ENCODE assay signal across 10 cellular contexts in genomic region chr13:27967736-27968315, GRCh38. TPM values are rescaled to one million over a fixed set of nuclear protein-coding genes. Genes with fewer than 3 reads are reported as not detected.
DNase-seq lines count a peak whose midpoint lies in the region; ATAC-seq, FAIRE-seq and TF ChIP-seq lines count a peak whose summit lies in the region.
"Had no signal": no experiment of that assay in that cellular context is flagged by ENCODE, and none has a peak within 500 bp of the region (broad histone marks: within the 10 kb centered on the region; RNA-seq: fewer than 3 reads in every experiment).

No MANE protein-coding gene starts in this region.

- H3K36me3 Mint-ChIP-seq in T-helper 1 cell treated with Interleukin-12 subunit alpha and Interleukin-12 subunit beta and Interleukin-4 antibody, amounts not matched to agents 30 μg/mL and 1 μg/mL, for 36 hours (ENCODE audit: low read depth): no peaks in the 10 kb centered on the region

- H3K9me3 ChIP-seq in pancreas (no peaks in the 10 kb centered on the region), gastrocnemius medialis (no peaks in the 10 kb centered on the region)
- H3K9me3 ChIP-seq: heart right ventricle had no signal

- H3K27ac Mint-ChIP-seq in T-helper 1 cell treated with Interleukin-12 subunit alpha and Interleukin-12 subunit beta and Interleukin-4 antibody, amounts not matched to agents 30 μg/mL and 1 μg/mL, for 36 hours: peak overlapping the region; percentile 36

- 8 to 14% methylated on average over 31 to 33 of the region's 33 CpGs for WGBS in pancreas, 2 donors

- no peak for FAIRE-seq in pancreas (lab: Jason Lieb, UNC)
- FAIRE-seq: HTR-8/SVneo had no signal

- H3K27ac ChIP-seq in coronary artery: no peak overlapping the region
- H3K27ac ChIP-seq in pancreas: peak overlapping the region; percentile 7 to 68 (median 58)
- H3K27ac ChIP-seq in gastrocnemius medialis: no peak overlapping the region
- H3K27ac ChIP-seq: heart right ventricle had no signal

- no peaks in the 10 kb centered on the region for H3K9me3 Mint-ChIP-seq in T-helper 1 cell treated with Interleukin-12 subunit alpha and Interleukin-12 subunit beta and Interleukin-4 antibody, amounts not matched to agents 30 μg/mL and 1 μg/mL, for 36 hours

- intact Hi-C loops in pancreas (cut with DNase I) (no loop called here), gastrocnemius medialis (cut with DNase I; ENCODE audit: low total_unique reads) (no loop called here)

- no peaks in the 10 kb centered on the region for H3K36me3 ChIP-seq in pancreas
- no peaks in the 10 kb centered on the region for H3K36me3 ChIP-seq in gastrocnemius medialis
- H3K36me3 ChIP-seq: heart right ventricle had no signal

- no peak for DNase-seq in T-helper 1 cell
- DNase-seq in HuH-7.5 (ENCODE audit: low spot score): peak; percentile 52
- no peak for DNase-seq in coronary artery (ENCODE audit: low spot score)
- DNase-seq in pancreas: peak in 2 of 6 donors; percentile 26 to 70
- DNase-seq in GM19238 (ENCODE audit: insufficient read length, low spot score): no peak
- DNase-seq in gastrocnemius medialis: no peak
- DNase-seq: heart right ventricle had no signal

- H3K4me3 ChIP-seq in coronary artery (peak overlapping the region; percentile 47), pancreas (peak overlapping the region; percentile 31 to 60 (median 48)), gastrocnemius medialis (peak overlapping the region in 1 of 4 donors; percentile 38)

- H3K4me1 Mint-ChIP-seq in T-helper 1 cell treated with Interleukin-12 subunit alpha and Interleukin-12 subunit beta and Interleukin-4 antibody, amounts not matched to agents 30 μg/mL and 1 μg/mL, for 36 hours (ENCODE audit: low read depth): peaks cover 5% of the 10 kb centered on the region

- H3K27me3 Mint-ChIP-seq in T-helper 1 cell treated with Interleukin-12 subunit alpha and Interleukin-12 subunit beta and Interleukin-4 antibody, amounts not matched to agents 30 μg/mL and 1 μg/mL, for 36 hours (ENCODE audit: low read depth): peaks cover 84% of the 10 kb centered on the region

- no peak for TF ChIP-seq POLR2A in gastrocnemius medialis (IDR thresholded peaks at IDR 0.05)

- ATAC-seq in pancreas: peak in 3 of 4 donors; percentile 15 to 27 (median 18)
- ATAC-seq in HG03439 (IDR thresholded peaks at IDR 0.05; ENCODE audit: unreplicated experiment): no peak
- no peak for ATAC-seq in gastrocnemius medialis

- no peak overlapping the region for H3K4me3 Mint-ChIP-seq in T-helper 1 cell treated with Interleukin-12 subunit alpha and Interleukin-12 subunit beta and Interleukin-4 antibody, amounts not matched to agents 30 μg/mL and 1 μg/mL, for 36 hours

- in situ Hi-C loops in gastrocnemius medialis (cut with MboI; ENCODE audit: low sequenced_read_pairs in 4 of 4): no loop called here

- H3K4me1 ChIP-seq in pancreas (peaks cover 0 to 4% (median 0%) of the 10 kb centered on the region in 3 donors), gastrocnemius medialis (peaks cover 0 to 5% of the 10 kb centered on the region in 2 donors)

- TF ChIP-seq CTCF in coronary artery (IDR thresholded peaks at IDR 0.05) (no peak), pancreas (IDR thresholded peaks at IDR 0.05) (no peak), gastrocnemius medialis (IDR thresholded peaks at IDR 0.05 in 4 of 5, conservative IDR thresholded peaks at IDR 0.05 in 1 of 5) (no peak)

- H3K27me3 ChIP-seq in pancreas (peaks cover 0 to 7% (median 0%) of the 10 kb centered on the region in 4 donors), gastrocnemius medialis (peaks cover 85 to 93% (median 90%) of the 10 kb centered on the region in 3 donors)

RNA-seq across cellular contexts. Expression of gene CDX2, which starts 1.3 kb away (rescaled TPM):
- total RNA-seq in pancreas (1 to 10 TPM; 2.8 to 6.0 (median 4.8) TPM), gastrocnemius medialis (under 1 TPM in 1 of 4 donors, not detected in 3; 0.56 TPM)
- polyA plus RNA-seq in pancreas: 1 to 10 TPM; 3.5 to 6.9 TPM
- total RNA-seq: heart right ventricle had no signal
- polyA plus RNA-seq: heart right ventricle had no signal

RNA-seq across cellular contexts. Expression of gene URAD, which starts 20.7 kb away (rescaled TPM):
- total RNA-seq in pancreas (not detected), gastrocnemius medialis (not detected)
- under 1 TPM in 1 of 2 donors, not detected in 1; 0.31 TPM for polyA plus RNA-seq in pancreas
- total RNA-seq: heart right ventricle had no signal

RNA-seq across cellular contexts. Expression of gene PDX1, which starts 48.0 kb away (rescaled TPM):
- total RNA-seq in pancreas (10 to 100 TPM in 5 of 6 donors, 1 to 10 TPM in 1; 8.0 to 17.1 (median 12.3) TPM), gastrocnemius medialis (not detected)
- polyA plus RNA-seq in pancreas: 10 to 100 TPM; 15.7 to 26.1 TPM
- total RNA-seq: heart right ventricle had no signal
- polyA plus RNA-seq: heart right ventricle had no signal

Comparison
In these comparisons a context has a peak if more than half of its experiments do, and no peak if none do; other contexts are left out.
1. H3K27ac ChIP-seq: peak in pancreas (4 of 4); none in coronary artery (0 of 2) and gastrocnemius medialis (0 of 4).
2. ATAC-seq: peak in pancreas (3 of 4); none in HG03439 (single experiment) and gastrocnemius medialis (0 of 2).
3. RNA of gene PDX1, which starts 48.0 kb away (total RNA-seq): 8.0 to 17.1 TPM in pancreas; not detected in gastrocnemius medialis; every median in the first group is over 4 times any median in the second.